Comparison of ENCODE assay signal across 1 cellular context in the genomic region with DNA sequence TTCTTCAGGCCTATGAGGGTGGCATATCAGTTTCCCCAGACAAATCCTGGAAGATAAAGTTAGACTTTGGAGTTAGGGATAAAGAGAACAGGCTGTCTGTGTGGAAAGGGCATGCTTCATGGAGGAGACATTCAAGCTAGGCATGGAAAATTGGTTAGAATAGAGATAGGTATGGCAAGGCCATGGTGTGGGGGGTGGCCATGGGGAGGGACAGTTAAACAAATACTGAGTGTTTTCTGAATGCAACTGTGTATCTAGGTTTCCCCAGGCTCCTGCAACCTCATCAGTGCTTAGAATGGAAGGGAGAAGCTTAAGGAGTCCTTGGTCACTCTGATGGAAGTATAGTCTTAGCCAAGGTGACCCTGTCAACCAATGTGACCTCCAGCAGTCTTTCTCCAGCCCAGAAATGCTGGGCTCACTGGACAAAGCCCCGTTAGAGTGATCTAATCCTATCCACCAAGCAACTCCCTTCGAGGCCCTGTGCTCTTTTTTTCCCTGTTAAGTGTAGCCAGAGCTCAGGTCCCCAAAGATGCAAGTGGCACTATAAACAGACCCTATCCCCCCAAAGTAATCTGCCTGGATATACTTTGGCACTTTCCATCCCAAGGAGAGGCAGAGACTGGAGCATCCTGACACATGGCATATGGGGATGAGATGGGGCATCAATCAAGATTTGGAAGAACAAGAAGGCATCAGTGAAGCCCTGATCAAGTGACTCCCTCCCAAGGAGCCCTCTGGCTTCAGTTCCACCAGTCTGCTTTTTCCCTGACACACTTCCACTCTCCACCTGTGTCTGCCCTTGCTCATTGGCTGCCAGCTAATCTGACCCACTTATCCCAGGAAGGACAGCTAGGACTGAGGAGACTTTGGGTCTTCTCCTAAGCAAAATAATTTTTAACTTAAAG.
TF ChIP-seq lines count a peak whose summit lies in the region.

No MANE protein-coding gene starts in this region.

TF ChIP-seq in IMR-90, 13 proteins besides CTCF, POLR2A, EP300 and RAD21:
- TF ChIP-seq, protein P1, sequence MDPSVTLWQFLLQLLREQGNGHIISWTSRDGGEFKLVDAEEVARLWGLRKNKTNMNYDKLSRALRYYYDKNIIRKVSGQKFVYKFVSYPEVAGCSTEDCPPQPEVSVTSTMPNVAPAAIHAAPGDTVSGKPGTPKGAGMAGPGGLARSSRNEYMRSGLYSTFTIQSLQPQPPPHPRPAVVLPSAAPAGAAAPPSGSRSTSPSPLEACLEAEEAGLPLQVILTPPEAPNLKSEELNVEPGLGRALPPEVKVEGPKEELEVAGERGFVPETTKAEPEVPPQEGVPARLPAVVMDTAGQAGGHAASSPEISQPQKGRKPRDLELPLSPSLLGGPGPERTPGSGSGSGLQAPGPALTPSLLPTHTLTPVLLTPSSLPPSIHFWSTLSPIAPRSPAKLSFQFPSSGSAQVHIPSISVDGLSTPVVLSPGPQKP (IDR thresholded peaks at IDR 0.05; ENCODE audit: borderline replicate concordance, low read depth, low read length), result no peak
- TF ChIP-seq BHLHE40 (IDR thresholded peaks at IDR 0.05; ENCODE audit: low read depth, low read length), result no peak
- no peak for TF ChIP-seq RFX5 (IDR thresholded peaks at IDR 0.05; ENCODE audit: low read depth, low read length)
- no peak for TF ChIP-seq RCOR1 (IDR thresholded peaks at IDR 0.05; ENCODE audit: insufficient replicate concordance, low read length)
- no peak for TF ChIP-seq SMC3 (IDR thresholded peaks at IDR 0.05; ENCODE audit: low read depth, low read length)
- no peak for TF ChIP-seq NFE2L2 (IDR thresholded peaks at IDR 0.05; ENCODE audit: low read depth, low read length)
- TF ChIP-seq CHD1 (IDR thresholded peaks at IDR 0.05; ENCODE audit: low read depth, low read length), result no peak
- no peak for TF ChIP-seq FOS (IDR thresholded peaks at IDR 0.05; ENCODE audit: low read depth, low read length)
- no peak for TF ChIP-seq MAZ (IDR thresholded peaks at IDR 0.05; ENCODE audit: borderline replicate concordance, low read depth, low read length)
- TF ChIP-seq, protein P2, sequence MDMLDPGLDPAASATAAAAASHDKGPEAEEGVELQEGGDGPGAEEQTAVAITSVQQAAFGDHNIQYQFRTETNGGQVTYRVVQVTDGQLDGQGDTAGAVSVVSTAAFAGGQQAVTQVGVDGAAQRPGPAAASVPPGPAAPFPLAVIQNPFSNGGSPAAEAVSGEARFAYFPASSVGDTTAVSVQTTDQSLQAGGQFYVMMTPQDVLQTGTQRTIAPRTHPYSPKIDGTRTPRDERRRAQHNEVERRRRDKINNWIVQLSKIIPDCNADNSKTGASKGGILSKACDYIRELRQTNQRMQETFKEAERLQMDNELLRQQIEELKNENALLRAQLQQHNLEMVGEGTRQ (IDR thresholded peaks at IDR 0.05; ENCODE audit: low read depth, low read length), result no peak
- no peak for TF ChIP-seq MXI1 (IDR thresholded peaks at IDR 0.05; ENCODE audit: borderline replicate concordance, low read depth, low read length)
- TF ChIP-seq CEBPB (IDR thresholded peaks at IDR 0.05; ENCODE audit: low read depth, low read length), result no peak
- TF ChIP-seq MAFK (IDR thresholded peaks at IDR 0.05; ENCODE audit: low read depth, low read length), result no peak
